In the genomic region with DNA sequence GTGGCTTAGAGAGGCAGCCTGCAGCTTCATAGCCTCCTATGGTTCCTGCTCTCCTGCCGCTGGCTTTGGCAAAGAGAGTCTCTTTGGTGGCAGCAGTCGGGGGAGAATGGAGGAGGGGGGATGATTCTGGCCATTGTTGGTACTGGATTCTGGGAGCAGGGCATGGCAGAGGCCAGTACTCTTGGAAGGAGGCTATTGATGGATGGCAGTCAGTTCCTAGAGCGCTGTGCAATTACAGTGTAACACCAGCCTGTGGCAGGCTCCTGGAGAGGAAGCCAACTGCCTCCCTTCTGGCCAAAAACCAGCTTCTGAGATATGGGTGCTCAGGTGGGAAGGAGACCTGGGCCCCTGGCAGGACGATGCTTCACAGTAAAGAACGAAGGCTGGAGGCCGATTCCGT, we compare ENCODE assay signal across 14 cellular contexts. TPM values are rescaled to one million over a fixed set of nuclear protein-coding genes. Genes with fewer than 3 reads are reported as not detected.
DNase-seq lines count a peak whose midpoint lies in the region; ATAC-seq, FAIRE-seq and TF ChIP-seq lines count a peak whose summit lies in the region.
"Had no signal": no experiment of that assay in that cellular context is flagged by ENCODE, and none has a peak within 500 bp of the region (broad histone marks: within the 10 kb centered on the region; RNA-seq: fewer than 3 reads in every experiment).

No MANE protein-coding gene starts in this region.

- no peak overlapping the region for H2BK15ac ChIP-seq in IMR-90 (ENCODE audit: low read depth, low read length)
- H2BK15ac ChIP-seq in H1 (ENCODE audit: low read length): no peak overlapping the region

- H3K36me3 Mint-ChIP-seq in nephron progenitor cell (ENCODE audit: low read depth): peaks cover 5% of the 10 kb centered on the region

- H3K18ac ChIP-seq in IMR-90 (ENCODE audit: low read depth, low read length) (no peak overlapping the region), H1 (ENCODE audit: extremely low read depth, low read length) (no peak overlapping the region)

- H2BK12ac ChIP-seq in H1 (ENCODE audit: low read depth, low read length): no peak overlapping the region

- no peaks in the 10 kb centered on the region for H3K79me1 ChIP-seq in IMR-90 (ENCODE audit: low read depth in 1 of 2, low read length in 2 of 2)
- H3K79me1 ChIP-seq in H1 (ENCODE audit: low read depth, low read length): no peaks in the 10 kb centered on the region

- no peak for TF ChIP-seq RAD21 in IMR-90 (IDR thresholded peaks at IDR 0.05; ENCODE audit: low read length)
- TF ChIP-seq RAD21 in H1 (IDR thresholded peaks at IDR 0.05 in 1 of 2, conservative IDR thresholded peaks at IDR 0.05 in 1 of 2; ENCODE audit: low read depth in 2 of 2, low read length in 2 of 2): peak; percentile 34 to 48

- H2BK5ac ChIP-seq in IMR-90 (ENCODE audit: low read depth, low read length, poor library complexity, severe bottlenecking): no peak overlapping the region
- H2BK5ac ChIP-seq in H1 (ENCODE audit: low read depth, low read length): no peak overlapping the region

- H3K9me3 ChIP-seq in IMR-90 (ENCODE audit: control insufficient read depth, insufficient read depth, low read length): 0 out of 2 replicates have a peak, but pooled peaks cover under 1% of the 10 kb centered on the region
- no peaks in the 10 kb centered on the region for H3K9me3 ChIP-seq in H1 (ENCODE audit: insufficient read depth in 2 of 2, low read depth in 1 of 2, low read length in 1 of 2)

- peak; percentile 37 for ATAC-seq in IMR-90 (ENCODE audit: low read depth)
- ATAC-seq in HG03442 (IDR thresholded peaks at IDR 0.05; ENCODE audit: unreplicated experiment): no peak
- ATAC-seq in GM18498 (IDR thresholded peaks at IDR 0.05; ENCODE audit: unreplicated experiment): no peak

- BruUV-seq in IMR-90 (replicated peaks; lab: Mats Ljungman, UMichigan): no TSS peak

- peaks cover 16% of the 10 kb centered on the region for H3K9me3 Mint-ChIP-seq in nephron progenitor cell

- no peak overlapping the region for H2AK9ac ChIP-seq in IMR-90 (replicated peaks; ENCODE audit: low read depth, low read length, poor library complexity)

- no peak overlapping the region for H3K4me3 ChIP-seq in IMR-90 (ENCODE audit: insufficient read depth, low read depth, low read length)
- no peak overlapping the region for H3K4me3 ChIP-seq in H1 (ENCODE audit: extremely low read depth in 1 of 4, insufficient read depth in 2 of 4, low read depth in 3 of 4, low read length in 4 of 4)
- H3K4me3 ChIP-seq: BLaER1 had no signal

- peaks cover 10% of the 10 kb centered on the region for H3K27me3 Mint-ChIP-seq in nephron progenitor cell (ENCODE audit: low read depth, poor library complexity)
- H3K27me3 Mint-ChIP-seq: type B pancreatic cell had no signal

- H2AK5ac ChIP-seq in IMR-90 (ENCODE audit: low read depth, low read length): no peak overlapping the region
- no peak overlapping the region for H2AK5ac ChIP-seq in H1 (ENCODE audit: low read depth, low read length)

- H2AFZ ChIP-seq in IMR-90 (replicated peaks; ENCODE audit: low read length, poor library complexity): no peak overlapping the region
- no peak overlapping the region for H2AFZ ChIP-seq in H1 (ENCODE audit: low read length)

- H4K5ac ChIP-seq in IMR-90 (ENCODE audit: low read depth, low read length): no peak overlapping the region
- no peak overlapping the region for H4K5ac ChIP-seq in H1 (ENCODE audit: insufficient read length, low read depth, low read length)

- no peak overlapping the region for H4K91ac ChIP-seq in IMR-90 (ENCODE audit: insufficient read depth, low read depth, low read length)
- no peak overlapping the region for H4K91ac ChIP-seq in H1 (replicated peaks; ENCODE audit: insufficient read length, low read length)

- H4K8ac ChIP-seq in IMR-90 (ENCODE audit: low read depth in 2 of 2, low read length in 2 of 2) (no peak overlapping the region), H1 (ENCODE audit: extremely low read depth, insufficient read depth, low read length) (no peak overlapping the region)

- H3K27me3 ChIP-seq in IMR-90 (ENCODE audit: control insufficient read depth, insufficient read depth, low read length) (peaks cover 3% of the 10 kb centered on the region), H1 (replicated peaks in 1 of 4; ENCODE audit: control insufficient read depth in 3 of 4, extremely low read depth in 1 of 4, insufficient read depth in 3 of 4, low read length in 3 of 4) (no peaks in the 10 kb centered on the region; a peak in 1 of 7 replicates)
- H3K27me3 ChIP-seq: BLaER1 had no signal

- no peaks in the 10 kb centered on the region for H4K20me1 ChIP-seq in IMR-90 (ENCODE audit: insufficient read depth, low read length)
- no peaks in the 10 kb centered on the region for H4K20me1 ChIP-seq in H1 (replicated peaks in 1 of 2; ENCODE audit: control insufficient read depth in 1 of 2, insufficient read depth in 2 of 2, low read length in 2 of 2)
- H4K20me1 ChIP-seq: BLaER1 had no signal

- H3K4me1 Mint-ChIP-seq in nephron progenitor cell: peaks cover 4% of the 10 kb centered on the region

- no peak for FAIRE-seq in H1 (lab: Jason Lieb, UNC)
- FAIRE-seq: colon, endometrium had no signal

- H3K79me2 ChIP-seq in H1 (ENCODE audit: control insufficient read depth in 1 of 2, insufficient read depth in 2 of 2, low read length in 2 of 2): no peaks in the 10 kb centered on the region

- H3K23me2 ChIP-seq in H1 (ENCODE audit: low read depth, low read length): no peaks in the 10 kb centered on the region

- WGBS in IMR-90 (ENCODE audit: extremely low coverage in 2 of 2, insufficient read length in 1 of 2), 2 experiments: 60% methylated on average over 3 of the region's 7 CpGs; no CpG with 5 or more reads in 1 of the 2 experiments
- WGBS in H1 (ENCODE audit: extremely low coverage in 1 of 2, insufficient coverage in 1 of 2, insufficient read length in 1 of 2, insufficient replicate concordance in 2 of 2, low coverage in 1 of 2, low lambda C conversion rate in 2 of 2, missing lambda C conversion rate in 1 of 2), 2 experiments: 98% methylated on average over 7 of the region's 7 CpGs; no CpG with 5 or more reads in 1 of the 2 experiments

- no peak overlapping the region for H3K56ac ChIP-seq in IMR-90 (ENCODE audit: extremely low read depth, insufficient read depth, low read length)
- H3K56ac ChIP-seq in H1 (replicated peaks; ENCODE audit: insufficient read length, low read depth, low read length): no peak overlapping the region

- TF ChIP-seq CTCF in IMR-90 (conservative IDR thresholded peaks at IDR 0.05; ENCODE audit: low read depth, low read length): no peak
- peak; percentile 21 to 42 (median 38) for TF ChIP-seq CTCF in H1 (IDR thresholded peaks at IDR 0.05; ENCODE audit: control extremely low read depth in 1 of 3, insufficient read depth in 1 of 3, low read depth in 1 of 3, low read length in 3 of 3)
- no peak for TF ChIP-seq CTCF in nephron progenitor cell (IDR thresholded peaks at IDR 0.05)

- no peak overlapping the region for H2BK20ac ChIP-seq in IMR-90 (ENCODE audit: low read depth, low read length)
- no peak overlapping the region for H2BK20ac ChIP-seq in H1 (ENCODE audit: low read length)

- H3K23ac ChIP-seq in IMR-90 (ENCODE audit: low read depth, low read length) (no peak overlapping the region), H1 (ENCODE audit: insufficient read length) (no peak overlapping the region)

- H3K4me2 ChIP-seq in IMR-90 (ENCODE audit: low read depth, low read length): no peak overlapping the region
- H3K4me2 ChIP-seq in H1 (ENCODE audit: insufficient read depth in 1 of 2, low read depth in 2 of 2, low read length in 2 of 2): no peak overlapping the region
- H3K4me2 ChIP-seq: BLaER1 had no signal

- no peak overlapping the region for H3K4ac ChIP-seq in IMR-90 (ENCODE audit: low read depth, low read length)
- no peak overlapping the region for H3K4ac ChIP-seq in H1 (replicated peaks; ENCODE audit: insufficient read length, low read depth, low read length)

- H3K9ac ChIP-seq in IMR-90 (ENCODE audit: low read depth, low read length) (no peak overlapping the region), H1 (replicated peaks in 1 of 4; ENCODE audit: extremely low read depth in 1 of 4, low read depth in 3 of 4, low read length in 3 of 4) (no peak overlapping the region)
- H3K9ac ChIP-seq: BLaER1 had no signal

- peak overlapping the region; percentile 50 for H3K27ac Mint-ChIP-seq in nephron progenitor cell
- H3K27ac Mint-ChIP-seq: memory B cell, type B pancreatic cell had no signal

- TF ChIP-seq POLR2A in IMR-90 (IDR thresholded peaks at IDR 0.05; ENCODE audit: low read depth, low read length) (no peak), H1 (IDR thresholded peaks at IDR 0.05; ENCODE audit: control extremely low read depth in 1 of 2, low read depth in 2 of 2, low read length in 2 of 2) (no peak)

- TF ChIP-seq EP300 in H1 (IDR thresholded peaks at IDR 0.05; ENCODE audit: borderline replicate concordance in 1 of 2, low read depth in 2 of 2, low read length in 2 of 2): no peak

- H3K4me3 Mint-ChIP-seq in nephron progenitor cell: no peak overlapping the region
- H3K4me3 Mint-ChIP-seq: memory B cell, type B pancreatic cell had no signal

- H3K9me1 ChIP-seq in IMR-90 (ENCODE audit: insufficient read depth, low read length): no peaks in the 10 kb centered on the region

- dilution Hi-C loops in IMR-90 (cut with HindIII; ENCODE audit: low sequenced_read_pairs, unreplicated experiment): no loop called here

- H3K4me1 ChIP-seq in IMR-90 (ENCODE audit: control insufficient read depth, insufficient read depth, low read length): no peaks in the 10 kb centered on the region
- H3K4me1 ChIP-seq in H1 (replicated peaks in 1 of 4; ENCODE audit: control insufficient read depth in 3 of 4, insufficient read depth in 4 of 4, low read length in 3 of 4): no peaks in the 10 kb centered on the region
- H3K4me1 ChIP-seq: BLaER1 had no signal

- CTCF ChIA-PET in IMR-90 (lab: Yijun Ruan, JAX): interaction anchor here (0.6 to 1.3 kb wide), 12 partner anchors 10 to 401 kb away, joined by 3 to 6 read pairs (median 3); no protein-coding TSS in a partner anchor
- CTCF ChIA-PET in H1 (lab: Charles Lee; ENCODE audit: partially characterized antibody): interaction anchor here (0.6 to 7.5 kb wide), 55 partner anchors 7 to 752 kb away, joined by 3 to 61 read pairs (median 4); a partner anchor contains a TSS

- intact Hi-C loops in IMR-90 (cut with micrococcal nuclease): loop anchor here (1.0 to 2.0 kb wide), 3 partner anchors 266 to 405 kb away; no protein-coding TSS in a partner anchor

- H3K27ac ChIP-seq in IMR-90 (ENCODE audit: insufficient read depth, low read length) (no peak overlapping the region), H1 (ENCODE audit: low read depth, low read length) (no peak overlapping the region)
- H3K27ac ChIP-seq: BLaER1, RWPE1 had no signal

- DNase-seq in NCI-H1092 treated with DMSO at 0.1 percent for 48 hours (lab: John Stamatoyannopoulos, UW) (peak; percentile 22), NCI-H1092 (lab: John Stamatoyannopoulos, UW) (no peak), IMR-90 (no peak), H1 (ENCODE audit: low read depth in 1 of 2, low spot score in 2 of 2) (no peak), nephron progenitor cell (no peak), COR-L47 (lab: John Stamatoyannopoulos, UW) (no peak)

- in situ Hi-C loops in IMR-90 (cut with MboI; ENCODE audit: low sequenced_read_pairs): no loop called here

- H3K36me3 ChIP-seq in IMR-90 (ENCODE audit: control insufficient read depth, insufficient read depth, low read length) (no peaks in the 10 kb centered on the region), H1 (ENCODE audit: control insufficient read depth in 2 of 4, insufficient read depth in 4 of 4, low read length in 3 of 4) (no peaks in the 10 kb centered on the region)
- H3K36me3 ChIP-seq: BLaER1 had no signal

- POLR2A ChIA-PET in IMR-90 (lab: Charles Lee; ENCODE audit: unreplicated experiment): no interaction called here
- POLR2A ChIA-PET in H1 (lab: Charles Lee; ENCODE audit: partially characterized antibody): no interaction called here

- H2BK120ac ChIP-seq in IMR-90 (ENCODE audit: low read depth, low read length) (no peak overlapping the region), H1 (replicated peaks; ENCODE audit: low read depth, low read length) (no peak overlapping the region)

- H3K14ac ChIP-seq in IMR-90 (replicated peaks; ENCODE audit: low read depth, low read length) (no peak overlapping the region), H1 (ENCODE audit: insufficient read length) (no peak overlapping the region)

RNA-seq across cellular contexts. Expression of a gene that starts 47.9 kb away (rescaled TPM):
- 13.1 and 14.3 TPM in 2 replicates for total RNA-seq in IMR-90 (2012; rRNA removed)
- polyA plus RNA-seq in IMR-90 (2012; rRNA removed) (7.4 and 8.4 TPM in 2 replicates), H1 (2011; rRNA removed) (26.3 and 31.4 TPM in 2 replicates)
- 6.2 and 6.5 TPM in 2 replicates for polyA plus RNA-seq in IMR-90 (2012; cell fraction: cytosol; rRNA removed)
- polyA plus RNA-seq in IMR-90 (2012; cell fraction: nucleus; rRNA removed; ENCODE audit: low replicate concordance): 9.1 and 18.2 TPM in 2 replicates
- total RNA-seq in H1 (2021; fragmentation: NEBNext Ultra II Directional; extraction: Animal tissue kit (Norgen Biotek cat#: 25700)): 42.0 and 42.6 TPM in 2 replicates
- 33.8 TPM for polyA plus RNA-seq in H1 (2011; cell fraction: cytosol; rRNA removed)
- 86.9 TPM for polyA plus RNA-seq in H1 (2011; cell fraction: nucleus; rRNA removed)
- 28.7 to 34.2 TPM (median 31.4 TPM) in 4 replicates for polyA plus RNA-seq in H1 (2012, experiment 1 of 2)
- polyA plus RNA-seq in H1 (2012, experiment 2 of 2): 10.3 TPM
- polyA plus RNA-seq in H1 (2013, experiment 1 of 2): 34.2 TPM
- 35.9 TPM for polyA plus RNA-seq in H1 (2013, experiment 2 of 2)
- polyA minus RNA-seq in H1 (2011; rRNA and poly(A)+ RNA removed): 41.0 and 43.9 TPM in 2 replicates
- 16.1 TPM for polyA minus RNA-seq in H1 (2011; cell fraction: cytosol; rRNA and poly(A)+ RNA removed)
- polyA minus RNA-seq in H1 (2011; cell fraction: nucleus; rRNA and poly(A)+ RNA removed): 56.5 TPM

Comparison
In these comparisons a context has a peak if more than half of its experiments do, and no peak if none do; other contexts are left out.
1. CTCF ChIP-seq: peak in H1 (3 of 3); none in IMR-90 (single experiment) and nephron progenitor cell (single experiment).